ENCODE assay signal across 18 cellular contexts in genomic region chr1:60504206-60504868, GRCh38.
A peak's percentile ranks its signal among the peaks of the same experiment; 100 is the strongest.
DNase-seq lines count a peak whose midpoint lies in the region; FAIRE-seq and TF ChIP-seq lines count a peak whose summit lies in the region.
"Had no signal": no experiment of that assay in that cellular context is flagged by ENCODE, and none has a peak within 500 bp of the region (broad histone marks: within the 10 kb centered on the region; RNA-seq: fewer than 3 reads in every experiment).

No MANE protein-coding gene starts in this region.

- H3K36me3 ChIP-seq in bronchial epithelial cell (ENCODE audit: control insufficient read depth, insufficient read depth, low read length) (no peaks in the 10 kb centered on the region), vagina (no peaks in the 10 kb centered on the region)
- H3K36me3 ChIP-seq: BLaER1 had no signal

- H3K9me3 ChIP-seq in vagina = no peaks in the 10 kb centered on the region
- H3K9me3 ChIP-seq: BLaER1 had no signal

- H3K4me1 ChIP-seq in vagina = no peaks in the 10 kb centered on the region
- H3K4me1 ChIP-seq: BLaER1 had no signal

- H3K4me3 ChIP-seq in bronchial epithelial cell (ENCODE audit: low read depth, low read length) = no peak overlapping the region
- no peak overlapping the region for H3K4me3 ChIP-seq in vagina
- H3K4me3 ChIP-seq: BLaER1 had no signal

- H3K27ac ChIP-seq in vagina = no peak overlapping the region
- H3K27ac ChIP-seq: BLaER1, HL-60 had no signal

- H3K27me3 ChIP-seq in bronchial epithelial cell (ENCODE audit: control insufficient read depth, insufficient read depth, low read length) (no peaks in the 10 kb centered on the region), vagina (no peaks in the 10 kb centered on the region)
- H3K27me3 ChIP-seq: BLaER1 had no signal

- TF ChIP-seq CTCF in bronchial epithelial cell (IDR thresholded peaks at IDR 0.05; ENCODE audit: insufficient read depth, low read length, severe bottlenecking) (no peak), vagina (IDR thresholded peaks at IDR 0.05) (no peak)

- DNase-seq in DMS 273 (lab: John Stamatoyannopoulos, UW; ENCODE audit: unreplicated experiment) = peak; percentile 26
- no peak for DNase-seq in DMS 273 treated with DMSO at 0.1 percent for 48 hours (lab: John Stamatoyannopoulos, UW)
- peak; percentile 18 for DNase-seq in bronchial epithelial cell (ENCODE audit: low read depth)
- peak; percentile 1 for DNase-seq in fibroblast of the conjunctiva (ENCODE audit: low read depth)
- DNase-seq in smooth muscle cell of the brain vasculature (ENCODE audit: low read depth, low spot score) = peak; percentile 35
- DNase-seq in SW 1271 (lab: John Stamatoyannopoulos, UW) = no peak
- no peak for DNase-seq in vagina (ENCODE audit: extremely low spot score in 2 of 2)
- no peak for DNase-seq in putamen (ENCODE audit: low spot score)
- DNase-seq: 8988T; CD8-positive, alpha-beta memory T cell; DMS153; GOT3; NCI-H1105 treated with DMSO at 0.1 percent for 48 hours; NCI-H187; NCI-H2171 had no signal

- FAIRE-seq in bronchial epithelial cell (lab: Jason Lieb, UNC) = no peak
- FAIRE-seq: RCC 7860 had no signal

- intact Hi-C loops in vagina (cut with DNase I) = no loop called here

- TF ChIP-seq POLR2A in vagina (IDR thresholded peaks at IDR 0.05) = no peak

Comparison
In these comparisons a context has a peak if more than half of its experiments do, and no peak if none do; other contexts are left out.
1. DNase-seq: peak in DMS 273 (single experiment), bronchial epithelial cell (single experiment), fibroblast of the conjunctiva (single experiment) and smooth muscle cell of the brain vasculature (single experiment); none in DMS 273 treated with DMSO at 0.1 percent for 48 hours (single experiment), SW 1271 (0 of 2), vagina (0 of 2) and putamen (single experiment).